ENCODE assay signal across 20 cellular contexts in genomic region chr6:6657820-6658217, GRCh38.
A peak's percentile ranks its signal among the peaks of the same experiment; 100 is the strongest.
DNase-seq lines count a peak whose midpoint lies in the region; ATAC-seq and TF ChIP-seq lines count a peak whose summit lies in the region.
"Had no signal": no experiment of that assay in that cellular context is flagged by ENCODE, and none has a peak within 500 bp of the region (broad histone marks: within the 10 kb centered on the region; RNA-seq: fewer than 3 reads in every experiment).

No MANE protein-coding gene starts in this region.

- 38 to 59% methylated on average over 1 of the region's 1 CpG for WGBS in GM23248 (ENCODE audit: low coverage in 1 of 2, low lambda C conversion rate in 2 of 2, missing lambda C conversion rate in 2 of 2), 2 experiments

- H2AFZ ChIP-seq in GM23248, result no peak overlapping the region

- no peaks in the 10 kb centered on the region for H3K79me2 ChIP-seq in GM23248 (ENCODE audit: insufficient read depth)

- H3K4me3 Mint-ChIP-seq in T-cell, result peak overlapping the region in 1 of 3 donors; percentile 78

- H3K4me1 ChIP-seq in BLaER1 treated with 17β-estradiol and CSF1 and Interleukin-3, amounts not matched to agents 10 nM and 100 nM, result peaks cover 55 to 100% (median 80%) of the 10 kb centered on the region in 10 experiments
- H3K4me1 ChIP-seq in lower lobe of right lung (peaks cover 77% of the 10 kb centered on the region), GM23248 (ENCODE audit: insufficient read depth) (no peaks in the 10 kb centered on the region)
- H3K4me1 ChIP-seq: colonic mucosa had no signal

- H3K9me2 ChIP-seq in GM23248 (ENCODE audit: insufficient read depth), result no peaks in the 10 kb centered on the region

- H3K27ac ChIP-seq in BLaER1 treated with 17β-estradiol and CSF1 and Interleukin-3, amounts not matched to agents 10 nM and 100 nM, result peak overlapping the region in 10 of 11 experiments; percentile 30 to 86 (median 67); a peak in 13 of 22 replicates
- H3K27ac ChIP-seq in lower lobe of right lung (peak overlapping the region; percentile 9), GM23248 (no peak overlapping the region)
- H3K27ac ChIP-seq: 22Rv1, C4-2B, colonic mucosa, KMS-11, ovary, RWPE1, thyroid gland had no signal

- H3K4me3 ChIP-seq in BLaER1 treated with 17β-estradiol and CSF1 and Interleukin-3, amounts not matched to agents 10 nM and 100 nM, result no peak overlapping the region
- H3K4me3 ChIP-seq in lower lobe of right lung, result no peak overlapping the region
- H3K4me3 ChIP-seq in GM23248, result no peak overlapping the region
- H3K4me3 ChIP-seq: colonic mucosa, ovary, thyroid gland had no signal

- no peak for ATAC-seq in T-cell (replicated peaks in 1 of 4)
- ATAC-seq in lower lobe of right lung, result no peak
- ATAC-seq in HG03095 (IDR thresholded peaks at IDR 0.05; ENCODE audit: unreplicated experiment), result no peak
- no peak for ATAC-seq in HG02623 (IDR thresholded peaks at IDR 0.05; ENCODE audit: unreplicated experiment)

- peaks cover 0 to 16% (median 11%) of the 10 kb centered on the region in 11 experiments; a peak in 12 of 22 replicates for H3K9me3 ChIP-seq in BLaER1 treated with 17β-estradiol and CSF1 and Interleukin-3, amounts not matched to agents 10 nM and 100 nM (replicated peaks in 1 of 11)
- H3K9me3 ChIP-seq in lower lobe of right lung, result no peaks in the 10 kb centered on the region
- H3K9me3 ChIP-seq in GM23248 (ENCODE audit: low read depth), result no peaks in the 10 kb centered on the region
- H3K9me3 ChIP-seq: colonic mucosa, ovary, thyroid gland had no signal

- no peaks in the 10 kb centered on the region for H4K20me1 ChIP-seq in BLaER1 treated with 17β-estradiol and CSF1 and Interleukin-3, amounts not matched to agents 10 nM and 100 nM
- no peaks in the 10 kb centered on the region for H4K20me1 ChIP-seq in GM23248 (ENCODE audit: insufficient read depth)

- peaks cover 85 to 100% (median 85%) of the 10 kb centered on the region in 3 donors for H3K4me1 Mint-ChIP-seq in T-cell

- H3K9me3 Mint-ChIP-seq in T-cell, result no peaks in the 10 kb centered on the region

- no peak for TF ChIP-seq CTCF in lower lobe of right lung (IDR thresholded peaks at IDR 0.05)

- no peaks in the 10 kb centered on the region for H3K36me3 Mint-ChIP-seq in T-cell

- H3K27me3 ChIP-seq in BLaER1 treated with 17β-estradiol and CSF1 and Interleukin-3, amounts not matched to agents 10 nM and 100 nM, result no peaks in the 10 kb centered on the region
- no peaks in the 10 kb centered on the region for H3K27me3 ChIP-seq in lower lobe of right lung (ENCODE audit: low read depth)
- peaks cover 5% of the 10 kb centered on the region for H3K27me3 ChIP-seq in GM23248 (replicated peaks; ENCODE audit: insufficient read depth)
- H3K27me3 ChIP-seq: colonic mucosa, ovary, thyroid gland had no signal

- intact Hi-C loops in lower lobe of right lung (cut with DNase I), result no loop called here

- in situ Hi-C loops in GM23248 (cut with MboI), result no loop called here

- peak overlapping the region in 1 of 11 experiments; percentile 69; a peak in 1 of 22 replicates for H3K9ac ChIP-seq in BLaER1 treated with 17β-estradiol and CSF1 and Interleukin-3, amounts not matched to agents 10 nM and 100 nM
- H3K9ac ChIP-seq in GM23248, result no peak overlapping the region
- H3K9ac ChIP-seq: KMS-11 had no signal

- CTCF ChIA-PET in T-cell (lab: Charles Lee), result interaction anchor here in 1 of 2 donors (1.0 kb wide), 1 partner anchor 47 kb away, joined by 6 read pairs; no protein-coding TSS in a partner anchor

- no peaks in the 10 kb centered on the region for H3K27me3 Mint-ChIP-seq in T-cell

- no peaks in the 10 kb centered on the region for H3F3A ChIP-seq in GM23248 (ENCODE audit: insufficient read depth)

- H3K27ac Mint-ChIP-seq in T-cell, result peak overlapping the region; percentile 88 to 97

- POLR2A ChIA-PET in T-cell (lab: Charles Lee), result interaction anchor here (0.5 to 0.6 kb wide), 2 partner anchors 45 to 67 kb away, joined by 3 to 8 read pairs; no protein-coding TSS in a partner anchor

- DNase-seq in DMS53 (lab: John Stamatoyannopoulos, UW) (peak; percentile 7), DMS53 treated with DMSO at 0.1 percent for 48 hours (lab: John Stamatoyannopoulos, UW; ENCODE audit: unreplicated experiment) (no peak), T-cell (no peak), lower lobe of right lung (no peak), GM23248 (no peak)
- DNase-seq: activated CD4-positive, CD25-positive, alpha-beta regulatory T cell; activated T-cell treated with anti-CD3 and anti-CD28 coated beads for 4 hours; colonic mucosa; foreskin melanocyte; NCI-H1417; ovary; stimulated activated CD4-positive, alpha-beta T cell treated with anti-CD3 and anti-CD28 coated beads, Interleukin-2, amount 100 ng/mL, for 48 hours; thyroid gland had no signal

- H3K36me3 ChIP-seq in BLaER1 treated with 17β-estradiol and CSF1 and Interleukin-3, amounts not matched to agents 10 nM and 100 nM, result peaks cover 0 to 12% (median 0%) of the 10 kb centered on the region in 11 experiments; a peak in 4 of 22 replicates
- H3K36me3 ChIP-seq in lower lobe of right lung (no peaks in the 10 kb centered on the region), GM23248 (ENCODE audit: low read depth) (no peaks in the 10 kb centered on the region)
- H3K36me3 ChIP-seq: colonic mucosa, ovary, thyroid gland had no signal

- peak overlapping the region in 10 of 11 experiments; percentile 58 to 86 (median 70); a peak in 10 of 22 replicates for H3K4me2 ChIP-seq in BLaER1 treated with 17β-estradiol and CSF1 and Interleukin-3, amounts not matched to agents 10 nM and 100 nM
- H3K4me2 ChIP-seq in GM23248 (ENCODE audit: unreplicated experiment), result no peak overlapping the region
- H3K4me2 ChIP-seq: KMS-11 had no signal
